In the genomic region with DNA sequence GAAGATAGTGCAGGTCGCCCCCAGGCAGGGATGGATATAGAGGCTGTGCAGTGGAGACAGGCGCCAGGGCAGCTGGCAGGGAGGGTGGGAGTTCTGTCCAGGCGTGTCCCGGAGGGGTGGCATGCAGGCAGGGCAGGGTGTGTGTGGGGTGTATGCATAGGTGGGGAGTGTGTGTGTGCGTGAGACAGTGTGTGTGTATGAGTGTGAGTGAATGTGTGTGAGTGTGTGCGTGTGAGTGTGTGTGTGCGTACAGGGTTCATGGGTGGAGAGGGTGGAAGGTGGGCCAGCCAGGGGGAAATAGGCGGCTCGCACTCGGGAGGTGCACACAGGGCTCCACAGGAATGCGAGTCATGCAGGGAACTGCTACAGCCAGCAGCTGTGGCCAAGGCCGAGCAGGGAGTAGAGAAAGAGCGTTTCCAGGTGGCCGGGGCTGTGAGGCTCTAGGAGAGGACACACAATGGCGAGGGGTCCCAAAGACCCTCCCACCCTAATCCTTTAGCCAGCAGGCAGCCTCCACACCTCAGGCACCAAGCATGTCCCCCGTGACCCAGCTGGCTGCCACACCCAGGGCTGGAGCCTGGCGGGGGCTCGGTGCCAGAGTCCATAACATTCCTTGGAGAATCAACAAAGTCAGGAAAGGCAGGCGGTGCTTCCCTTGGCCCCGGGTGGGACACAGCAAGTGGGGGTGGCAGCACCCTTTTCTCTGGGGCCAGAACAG, we compare ENCODE assay signal across 1 cellular context.
TF ChIP-seq lines count a peak whose summit lies in the region.

No MANE protein-coding gene starts in this region.

TF ChIP-seq in HepG2, 621 proteins besides CTCF, POLR2A, EP300 and RAD21 (continued from another document and continues in another):
- TF ChIP-seq ZMAT3 (CRISPR knock-in tag; conservative IDR thresholded peaks at IDR 0.05) (no peak), ZNF225 (CRISPR knock-in tag; IDR thresholded peaks at IDR 0.05) (peak; percentile 21; the same call in 1 of the 2 replicates), PHF21A (CRISPR knock-in tag; IDR thresholded peaks at IDR 0.05) (peak; percentile 83), MED13 (CRISPR knock-in tag; IDR thresholded peaks at IDR 0.05) (no peak), CHCHD3 (CRISPR knock-in tag; IDR thresholded peaks at IDR 0.05) (peak; percentile 69; the same call in 1 of the 2 replicates), CENPX (CRISPR knock-in tag; IDR thresholded peaks at IDR 0.05) (no peak), XRCC5 (optimal IDR thresholded peaks at IDR 0.05; ENCODE audit: low read length) (peak; percentile 74), SIX4 (CRISPR knock-in tag; IDR thresholded peaks at IDR 0.05) (no peak), KDM5B (CRISPR knock-in tag; IDR thresholded peaks at IDR 0.05; ENCODE audit: borderline replicate concordance) (peak; percentile 59), NAIF1 (CRISPR knock-in tag; IDR thresholded peaks at IDR 0.05; ENCODE audit: borderline replicate concordance) (no peak), BRD4 (CRISPR knock-in tag; IDR thresholded peaks at IDR 0.05) (no peak), ZNF652 (CRISPR knock-in tag; IDR thresholded peaks at IDR 0.05; ENCODE audit: borderline replicate concordance, low read depth) (no peak), KLF6 (CRISPR knock-in tag; IDR thresholded peaks at IDR 0.05) (no peak), YEATS4 (CRISPR knock-in tag; IDR thresholded peaks at IDR 0.05; ENCODE audit: borderline replicate concordance) (peak; percentile 58; the same call in 1 of the 2 replicates), SP4 (CRISPR knock-in tag; IDR thresholded peaks at IDR 0.05) (no peak), ZKSCAN1 (IDR thresholded peaks at IDR 0.05; ENCODE audit: low read length) (no peak), NFYC (CRISPR knock-in tag; IDR thresholded peaks at IDR 0.05) (no peak), ZNF674 (CRISPR knock-in tag; IDR thresholded peaks at IDR 0.05; ENCODE audit: low read depth) (no peak), ZNF749 (CRISPR knock-in tag; IDR thresholded peaks at IDR 0.05; ENCODE audit: borderline replicate concordance) (no peak), ZNF3 (CRISPR knock-in tag; IDR thresholded peaks at IDR 0.05) (no peak), ZNF24 (IDR thresholded peaks at IDR 0.05) (no peak), ZNF138 (CRISPR knock-in tag; IDR thresholded peaks at IDR 0.05; ENCODE audit: low read depth) (0 out of 2 replicates have a peak, but pooled peaks have one; percentile 5), ZNF644 (CRISPR knock-in tag; IDR thresholded peaks at IDR 0.05; ENCODE audit: low read depth) (no peak), HOXA5 (CRISPR knock-in tag; IDR thresholded peaks at IDR 0.05) (no peak), ZFP82 (CRISPR knock-in tag; IDR thresholded peaks at IDR 0.05; ENCODE audit: borderline replicate concordance) (no peak), ARID2 (CRISPR knock-in tag; IDR thresholded peaks at IDR 0.05; ENCODE audit: borderline replicate concordance) (no peak), ZNF124 (CRISPR knock-in tag; IDR thresholded peaks at IDR 0.05) (no peak; the same call in 1 of the 2 replicates), KDM2A (CRISPR knock-in tag; IDR thresholded peaks at IDR 0.05; ENCODE audit: borderline replicate concordance, low read depth) (peak; percentile 46; the same call in 1 of the 2 replicates), ZC3H13 (CRISPR knock-in tag; IDR thresholded peaks at IDR 0.05) (no peak), ZNF343 (CRISPR knock-in tag; IDR thresholded peaks at IDR 0.05) (no peak), ZNF83 (CRISPR knock-in tag; IDR thresholded peaks at IDR 0.05; ENCODE audit: borderline replicate concordance) (peak; percentile 64; the same call in 1 of the 2 replicates), NR3C1 (CRISPR knock-in tag; IDR thresholded peaks at IDR 0.05) (no peak), HMG20A (CRISPR knock-in tag; IDR thresholded peaks at IDR 0.05; ENCODE audit: borderline replicate concordance) (peak; percentile 39; the same call in 1 of the 2 replicates), SCMH1 (CRISPR knock-in tag; IDR thresholded peaks at IDR 0.05; ENCODE audit: borderline replicate concordance) (no peak), HNRNPH1 (optimal IDR thresholded peaks at IDR 0.05; ENCODE audit: low read depth, low read length) (no peak), HNRNPL (IDR thresholded peaks at IDR 0.05; ENCODE audit: low read depth, low read length) (peak; percentile 91; the same call in 1 of the 2 replicates), RXRA (CRISPR knock-in tag; IDR thresholded peaks at IDR 0.05) (peak; percentile 65), RBAK (CRISPR knock-in tag; IDR thresholded peaks at IDR 0.05) (no peak), GLI4 (CRISPR knock-in tag; IDR thresholded peaks at IDR 0.05; ENCODE audit: borderline replicate concordance) (no peak), MYC (CRISPR knock-in tag; IDR thresholded peaks at IDR 0.05; ENCODE audit: borderline replicate concordance) (peak; percentile 66; the same call in 1 of the 2 replicates), ZNF20 (CRISPR knock-in tag; IDR thresholded peaks at IDR 0.05) (no peak), ETV6 (CRISPR knock-in tag; conservative IDR thresholded peaks at IDR 0.05) (no peak), CEBPB (IDR thresholded peaks at IDR 0.05; ENCODE audit: borderline replicate concordance, low read depth, low read length) (no peak), SP1 (IDR thresholded peaks at IDR 0.05) (peak; percentile 63; the same call in 1 of the 2 replicates), SP1 (CRISPR knock-in tag; IDR thresholded peaks at IDR 0.05) (no peak), CBX5 (CRISPR knock-in tag; IDR thresholded peaks at IDR 0.05; ENCODE audit: borderline replicate concordance) (peak; percentile 37; the same call in 1 of the 2 replicates), FOXO1 (CRISPR knock-in tag; IDR thresholded peaks at IDR 0.05) (peak; percentile 77; the same call in 1 of the 2 replicates)
- TF ChIP-seq, protein P1, sequence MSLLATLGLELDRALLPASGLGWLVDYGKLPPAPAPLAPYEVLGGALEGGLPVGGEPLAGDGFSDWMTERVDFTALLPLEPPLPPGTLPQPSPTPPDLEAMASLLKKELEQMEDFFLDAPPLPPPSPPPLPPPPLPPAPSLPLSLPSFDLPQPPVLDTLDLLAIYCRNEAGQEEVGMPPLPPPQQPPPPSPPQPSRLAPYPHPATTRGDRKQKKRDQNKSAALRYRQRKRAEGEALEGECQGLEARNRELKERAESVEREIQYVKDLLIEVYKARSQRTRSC (CRISPR knock-in tag; IDR thresholded peaks at IDR 0.05; ENCODE audit: low read depth): no peak
- TF ChIP-seq, protein P2, sequence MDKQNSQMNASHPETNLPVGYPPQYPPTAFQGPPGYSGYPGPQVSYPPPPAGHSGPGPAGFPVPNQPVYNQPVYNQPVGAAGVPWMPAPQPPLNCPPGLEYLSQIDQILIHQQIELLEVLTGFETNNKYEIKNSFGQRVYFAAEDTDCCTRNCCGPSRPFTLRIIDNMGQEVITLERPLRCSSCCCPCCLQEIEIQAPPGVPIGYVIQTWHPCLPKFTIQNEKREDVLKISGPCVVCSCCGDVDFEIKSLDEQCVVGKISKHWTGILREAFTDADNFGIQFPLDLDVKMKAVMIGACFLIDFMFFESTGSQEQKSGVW (CRISPR knock-in tag; IDR thresholded peaks at IDR 0.05; ENCODE audit: borderline replicate concordance): no peak
- TF ChIP-seq, protein P3, sequence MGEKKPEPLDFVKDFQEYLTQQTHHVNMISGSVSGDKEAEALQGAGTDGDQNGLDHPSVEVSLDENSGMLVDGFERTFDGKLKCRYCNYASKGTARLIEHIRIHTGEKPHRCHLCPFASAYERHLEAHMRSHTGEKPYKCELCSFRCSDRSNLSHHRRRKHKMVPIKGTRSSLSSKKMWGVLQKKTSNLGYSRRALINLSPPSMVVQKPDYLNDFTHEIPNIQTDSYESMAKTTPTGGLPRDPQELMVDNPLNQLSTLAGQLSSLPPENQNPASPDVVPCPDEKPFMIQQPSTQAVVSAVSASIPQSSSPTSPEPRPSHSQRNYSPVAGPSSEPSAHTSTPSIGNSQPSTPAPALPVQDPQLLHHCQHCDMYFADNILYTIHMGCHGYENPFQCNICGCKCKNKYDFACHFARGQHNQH (CRISPR knock-in tag; IDR thresholded peaks at IDR 0.05): peak; percentile 42; the same call in 1 of the 2 replicates
- TF ChIP-seq, protein P4, sequence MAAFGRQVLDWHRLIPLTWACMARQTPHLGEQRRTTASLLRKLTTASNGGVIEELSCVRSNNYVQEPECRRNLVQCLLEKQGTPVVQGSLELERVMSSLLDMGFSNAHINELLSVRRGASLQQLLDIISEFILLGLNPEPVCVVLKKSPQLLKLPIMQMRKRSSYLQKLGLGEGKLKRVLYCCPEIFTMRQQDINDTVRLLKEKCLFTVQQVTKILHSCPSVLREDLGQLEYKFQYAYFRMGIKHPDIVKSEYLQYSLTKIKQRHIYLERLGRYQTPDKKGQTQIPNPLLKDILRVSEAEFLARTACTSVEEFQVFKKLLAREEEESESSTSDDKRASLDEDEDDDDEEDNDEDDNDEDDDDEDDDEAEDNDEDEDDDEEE (CRISPR knock-in tag; IDR thresholded peaks at IDR 0.05): no peak
- TF ChIP-seq, protein P5, sequence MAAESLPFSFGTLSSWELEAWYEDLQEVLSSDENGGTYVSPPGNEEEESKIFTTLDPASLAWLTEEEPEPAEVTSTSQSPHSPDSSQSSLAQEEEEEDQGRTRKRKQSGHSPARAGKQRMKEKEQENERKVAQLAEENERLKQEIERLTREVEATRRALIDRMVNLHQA (CRISPR knock-in tag; IDR thresholded peaks at IDR 0.05): no peak
- TF ChIP-seq, protein P6, sequence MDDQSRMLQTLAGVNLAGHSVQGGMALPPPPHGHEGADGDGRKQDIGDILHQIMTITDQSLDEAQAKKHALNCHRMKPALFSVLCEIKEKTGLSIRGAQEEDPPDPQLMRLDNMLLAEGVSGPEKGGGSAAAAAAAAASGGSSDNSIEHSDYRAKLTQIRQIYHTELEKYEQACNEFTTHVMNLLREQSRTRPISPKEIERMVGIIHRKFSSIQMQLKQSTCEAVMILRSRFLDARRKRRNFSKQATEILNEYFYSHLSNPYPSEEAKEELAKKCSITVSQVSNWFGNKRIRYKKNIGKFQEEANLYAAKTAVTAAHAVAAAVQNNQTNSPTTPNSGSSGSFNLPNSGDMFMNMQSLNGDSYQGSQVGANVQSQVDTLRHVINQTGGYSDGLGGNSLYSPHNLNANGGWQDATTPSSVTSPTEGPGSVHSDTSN (CRISPR knock-in tag; IDR thresholded peaks at IDR 0.05; ENCODE audit: borderline replicate concordance): no peak
- TF ChIP-seq, protein P7, sequence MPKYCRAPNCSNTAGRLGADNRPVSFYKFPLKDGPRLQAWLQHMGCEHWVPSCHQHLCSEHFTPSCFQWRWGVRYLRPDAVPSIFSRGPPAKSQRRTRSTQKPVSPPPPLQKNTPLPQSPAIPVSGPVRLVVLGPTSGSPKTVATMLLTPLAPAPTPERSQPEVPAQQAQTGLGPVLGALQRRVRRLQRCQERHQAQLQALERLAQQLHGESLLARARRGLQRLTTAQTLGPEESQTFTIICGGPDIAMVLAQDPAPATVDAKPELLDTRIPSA (CRISPR knock-in tag; IDR thresholded peaks at IDR 0.05; ENCODE audit: borderline replicate concordance): no peak
- TF ChIP-seq, protein P8, sequence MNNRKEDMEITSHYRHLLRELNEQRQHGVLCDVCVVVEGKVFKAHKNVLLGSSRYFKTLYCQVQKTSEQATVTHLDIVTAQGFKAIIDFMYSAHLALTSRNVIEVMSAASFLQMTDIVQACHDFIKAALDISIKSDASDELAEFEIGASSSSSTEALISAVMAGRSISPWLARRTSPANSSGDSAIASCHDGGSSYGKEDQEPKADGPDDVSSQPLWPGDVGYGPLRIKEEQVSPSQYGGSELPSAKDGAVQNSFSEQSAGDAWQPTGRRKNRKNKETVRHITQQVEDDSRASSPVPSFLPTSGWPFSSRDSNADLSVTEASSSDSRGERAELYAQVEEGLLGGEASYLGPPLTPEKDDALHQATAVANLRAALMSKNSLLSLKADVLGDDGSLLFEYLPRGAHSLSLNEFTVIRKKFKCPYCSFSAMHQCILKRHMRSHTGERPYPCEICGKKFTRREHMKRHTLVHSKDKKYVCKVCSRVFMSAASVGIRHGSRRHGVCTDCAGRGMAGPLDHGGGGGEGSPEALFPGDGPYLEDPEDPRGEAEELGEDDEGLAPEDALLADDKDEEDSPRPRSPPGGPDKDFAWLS (CRISPR knock-in tag; IDR thresholded peaks at IDR 0.05; ENCODE audit: borderline replicate concordance): no peak
- TF ChIP-seq, protein P9, sequence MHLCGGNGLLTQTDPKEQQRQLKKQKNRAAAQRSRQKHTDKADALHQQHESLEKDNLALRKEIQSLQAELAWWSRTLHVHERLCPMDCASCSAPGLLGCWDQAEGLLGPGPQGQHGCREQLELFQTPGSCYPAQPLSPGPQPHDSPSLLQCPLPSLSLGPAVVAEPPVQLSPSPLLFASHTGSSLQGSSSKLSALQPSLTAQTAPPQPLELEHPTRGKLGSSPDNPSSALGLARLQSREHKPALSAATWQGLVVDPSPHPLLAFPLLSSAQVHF (CRISPR knock-in tag; IDR thresholded peaks at IDR 0.05): no peak
- TF ChIP-seq, protein P10, sequence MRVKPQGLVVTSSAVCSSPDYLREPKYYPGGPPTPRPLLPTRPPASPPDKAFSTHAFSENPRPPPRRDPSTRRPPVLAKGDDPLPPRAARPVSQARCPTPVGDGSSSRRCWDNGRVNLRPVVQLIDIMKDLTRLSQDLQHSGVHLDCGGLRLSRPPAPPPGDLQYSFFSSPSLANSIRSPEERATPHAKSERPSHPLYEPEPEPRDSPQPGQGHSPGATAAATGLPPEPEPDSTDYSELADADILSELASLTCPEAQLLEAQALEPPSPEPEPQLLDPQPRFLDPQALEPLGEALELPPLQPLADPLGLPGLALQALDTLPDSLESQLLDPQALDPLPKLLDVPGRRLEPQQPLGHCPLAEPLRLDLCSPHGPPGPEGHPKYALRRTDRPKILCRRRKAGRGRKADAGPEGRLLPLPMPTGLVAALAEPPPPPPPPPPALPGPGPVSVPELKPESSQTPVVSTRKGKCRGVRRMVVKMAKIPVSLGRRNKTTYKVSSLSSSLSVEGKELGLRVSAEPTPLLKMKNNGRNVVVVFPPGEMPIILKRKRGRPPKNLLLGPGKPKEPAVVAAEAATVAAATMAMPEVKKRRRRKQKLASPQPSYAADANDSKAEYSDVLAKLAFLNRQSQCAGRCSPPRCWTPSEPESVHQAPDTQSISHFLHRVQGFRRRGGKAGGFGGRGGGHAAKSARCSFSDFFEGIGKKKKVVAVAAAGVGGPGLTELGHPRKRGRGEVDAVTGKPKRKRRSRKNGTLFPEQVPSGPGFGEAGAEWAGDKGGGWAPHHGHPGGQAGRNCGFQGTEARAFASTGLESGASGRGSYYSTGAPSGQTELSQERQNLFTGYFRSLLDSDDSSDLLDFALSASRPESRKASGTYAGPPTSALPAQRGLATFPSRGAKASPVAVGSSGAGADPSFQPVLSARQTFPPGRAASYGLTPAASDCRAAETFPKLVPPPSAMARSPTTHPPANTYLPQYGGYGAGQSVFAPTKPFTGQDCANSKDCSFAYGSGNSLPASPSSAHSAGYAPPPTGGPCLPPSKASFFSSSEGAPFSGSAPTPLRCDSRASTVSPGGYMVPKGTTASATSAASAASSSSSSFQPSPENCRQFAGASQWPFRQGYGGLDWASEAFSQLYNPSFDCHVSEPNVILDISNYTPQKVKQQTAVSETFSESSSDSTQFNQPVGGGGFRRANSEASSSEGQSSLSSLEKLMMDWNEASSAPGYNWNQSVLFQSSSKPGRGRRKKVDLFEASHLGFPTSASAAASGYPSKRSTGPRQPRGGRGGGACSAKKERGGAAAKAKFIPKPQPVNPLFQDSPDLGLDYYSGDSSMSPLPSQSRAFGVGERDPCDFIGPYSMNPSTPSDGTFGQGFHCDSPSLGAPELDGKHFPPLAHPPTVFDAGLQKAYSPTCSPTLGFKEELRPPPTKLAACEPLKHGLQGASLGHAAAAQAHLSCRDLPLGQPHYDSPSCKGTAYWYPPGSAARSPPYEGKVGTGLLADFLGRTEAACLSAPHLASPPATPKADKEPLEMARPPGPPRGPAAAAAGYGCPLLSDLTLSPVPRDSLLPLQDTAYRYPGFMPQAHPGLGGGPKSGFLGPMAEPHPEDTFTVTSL (CRISPR knock-in tag; IDR thresholded peaks at IDR 0.05; ENCODE audit: borderline replicate concordance): 0 out of 2 replicates have a peak, but pooled peaks have one; percentile 45
